ENCODE assay signal across 8 cellular contexts in the genomic region with DNA sequence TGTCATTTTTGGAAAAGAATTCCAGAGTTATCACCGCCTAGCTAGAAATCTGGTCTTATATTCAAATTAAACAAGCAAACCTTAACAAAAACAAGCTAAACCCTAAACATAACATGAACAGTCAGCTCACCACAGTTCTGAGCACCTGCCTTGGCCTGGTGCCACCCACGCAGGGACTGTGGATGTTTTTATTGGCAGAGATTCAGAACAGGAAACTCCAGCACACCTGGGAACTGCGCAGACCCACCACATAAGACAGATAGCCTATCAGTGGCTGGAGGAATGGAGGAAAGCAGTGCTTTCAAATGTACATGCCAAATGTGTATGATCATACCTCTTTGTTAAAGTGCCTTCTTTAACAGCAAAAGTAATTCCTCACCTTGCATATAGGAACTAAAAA. TPM values are rescaled to one million over a fixed set of nuclear protein-coding genes. Genes with fewer than 3 reads are reported as not detected.
DNase-seq lines count a peak whose midpoint lies in the region; ATAC-seq lines count a peak whose summit lies in the region.

No MANE protein-coding gene starts in this region.

- in situ Hi-C loops in G401 (cut with HindIII; ENCODE audit: low sequenced_read_pairs): no loop called here

- intact Hi-C loops in Right ventricle myocardium inferior (cut with DNase I): no loop called here

- peak overlapping the region; percentile 42 for H3K27ac Mint-ChIP-seq in activated T-cell treated with anti-CD3 and anti-CD28 coated beads, Interleukin-2, amount 50 U/mL, for 24 hours

- H3K4me1 Mint-ChIP-seq in activated T-cell treated with anti-CD3 and anti-CD28 coated beads, Interleukin-2, amount 50 U/mL, for 24 hours (ENCODE audit: low read depth): peaks cover 19% of the 10 kb centered on the region

- DNase-seq in DMS79 (lab: John Stamatoyannopoulos, UW) (peak; percentile 77), NCI-H2107 (lab: John Stamatoyannopoulos, UW) (peak; percentile 56), mucosa of gallbladder (ENCODE audit: low spot score) (peak; percentile 45), Right ventricle myocardium inferior (ENCODE audit: missing footprints) (no peak), mesenteric fat pad (ENCODE audit: low spot score) (no peak), G401 (ENCODE audit: low spot score) (no peak)
- no peak for DNase-seq in activated T-cell treated with anti-CD3 and anti-CD28 coated beads, Interleukin-2, amount 50 U/mL, for 24 hours

- H3K36me3 Mint-ChIP-seq in activated T-cell treated with anti-CD3 and anti-CD28 coated beads, Interleukin-2, amount 50 U/mL, for 24 hours (ENCODE audit: low read depth): no peaks in the 10 kb centered on the region

- no peak overlapping the region for H3K4me3 Mint-ChIP-seq in activated T-cell treated with anti-CD3 and anti-CD28 coated beads, Interleukin-2, amount 50 U/mL, for 24 hours

- ATAC-seq in HG03457 (IDR thresholded peaks at IDR 0.05; ENCODE audit: unreplicated experiment) (no peak), Right ventricle myocardium inferior (no peak)

- H3K27me3 Mint-ChIP-seq in activated T-cell treated with anti-CD3 and anti-CD28 coated beads, Interleukin-2, amount 50 U/mL, for 24 hours: no peaks in the 10 kb centered on the region

- H3K9me3 Mint-ChIP-seq in activated T-cell treated with anti-CD3 and anti-CD28 coated beads, Interleukin-2, amount 50 U/mL, for 24 hours: no peaks in the 10 kb centered on the region

RNA-seq across cellular contexts. Expression of a gene that starts 8.9 kb away (rescaled TPM):
- total RNA-seq in mucosa of gallbladder (2.2 TPM), Right ventricle myocardium inferior (12.1 TPM), mesenteric fat pad (30.3 TPM)
- total RNA-seq in G401 (2014; rRNA removed; shearing (Covaris generic)): 3.7 and 4.2 TPM in 2 replicates

Comparison
In these comparisons a context has a peak if more than half of its experiments do, and no peak if none do; other contexts are left out.
1. DNase-seq: peak in DMS79 (single experiment), NCI-H2107 (single experiment) and mucosa of gallbladder (single experiment); none in activated T-cell treated with anti-CD3 and anti-CD28 coated beads, Interleukin-2, amount 50 U/mL, for 24 hours (single experiment), Right ventricle myocardium inferior (single experiment), mesenteric fat pad (single experiment) and G401 (single experiment).